ENCODE assay signal across 1 cellular context in genomic region chr3:49976942-49977341, GRCh38.
TF ChIP-seq lines count a peak whose summit lies in the region.

No MANE protein-coding gene starts in this region.

TF ChIP-seq in H1, 55 proteins besides CTCF, POLR2A, EP300 and RAD21:
- TF ChIP-seq GABPA (IDR thresholded peaks at IDR 0.05; ENCODE audit: borderline replicate concordance, insufficient read depth, low read length) (no peak), EZH2 (IDR thresholded peaks at IDR 0.05; ENCODE audit: low read depth, low read length, severe bottlenecking) (no peak), CBX8 (IDR thresholded peaks at IDR 0.05; ENCODE audit: borderline replicate concordance, low read depth, low read length) (no peak), TEAD4 (IDR thresholded peaks at IDR 0.05; ENCODE audit: low read depth, low read length) (no peak), BCL11A (IDR thresholded peaks at IDR 0.05; ENCODE audit: low read depth in 2 of 2, low read length in 2 of 2) (no peak), TCF12 (IDR thresholded peaks at IDR 0.05; ENCODE audit: low read depth, low read length) (no peak), PHF8 (conservative IDR thresholded peaks at IDR 0.05; ENCODE audit: low read depth, low read length) (no peak), JUND (IDR thresholded peaks at IDR 0.05; ENCODE audit: low read length) (no peak), TBP (IDR thresholded peaks at IDR 0.05; ENCODE audit: low read depth, low read length) (no peak), SIN3A (conservative IDR thresholded peaks at IDR 0.05 in 1 of 2, IDR thresholded peaks at IDR 0.05 in 1 of 2; ENCODE audit: low read depth in 1 of 2, low read length in 2 of 2) (no peak), SP4 (IDR thresholded peaks at IDR 0.05; ENCODE audit: low read length) (no peak), TAF1 (IDR thresholded peaks at IDR 0.05; ENCODE audit: low read depth, low read length) (no peak), SP1 (IDR thresholded peaks at IDR 0.05; ENCODE audit: low read depth, low read length) (no peak), SP2 (IDR thresholded peaks at IDR 0.05; ENCODE audit: low read length) (no peak)
